2 cellular contexts compared by ENCODE assay signal in the genomic region with DNA sequence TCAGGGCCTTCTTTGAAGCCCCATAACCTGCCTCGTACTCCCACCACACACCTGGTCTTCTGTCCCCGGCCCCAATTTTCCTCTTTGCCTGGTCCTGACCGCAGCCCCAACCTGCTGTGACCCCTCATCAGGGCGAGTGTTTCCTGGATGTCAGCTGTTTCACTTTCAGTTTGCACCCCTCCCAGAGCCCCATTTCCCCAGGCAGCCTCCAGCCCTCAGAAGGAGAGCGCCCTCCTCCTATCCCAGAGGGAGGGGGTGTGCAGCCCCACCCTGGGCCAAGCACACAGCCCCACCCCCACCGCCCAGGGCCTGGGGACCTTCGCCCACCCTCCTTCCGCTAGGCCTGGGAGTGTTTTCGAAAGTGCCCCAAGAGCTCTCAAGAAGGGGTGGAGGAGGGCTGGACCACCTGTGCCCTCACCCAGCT.
TF ChIP-seq lines count a peak whose summit lies in the region.

No MANE protein-coding gene starts in this region.

TF ChIP-seq in IMR-90, 13 proteins besides CTCF, POLR2A, EP300 and RAD21:
- TF ChIP-seq RCOR1 (IDR thresholded peaks at IDR 0.05; ENCODE audit: insufficient replicate concordance, low read length) = no peak
- no peak for TF ChIP-seq MXI1 (IDR thresholded peaks at IDR 0.05; ENCODE audit: borderline replicate concordance, low read depth, low read length)
- no peak for TF ChIP-seq BHLHE40 (IDR thresholded peaks at IDR 0.05; ENCODE audit: low read depth, low read length)
- TF ChIP-seq NFE2L2 (IDR thresholded peaks at IDR 0.05; ENCODE audit: low read depth, low read length) = no peak

TF ChIP-seq in HepG2, 621 proteins besides CTCF, POLR2A, EP300 and RAD21:
- 0 out of 2 replicates have a peak, but pooled peaks have one; percentile 16 for TF ChIP-seq CBX5 (CRISPR knock-in tag; IDR thresholded peaks at IDR 0.05; ENCODE audit: borderline replicate concordance)
- no peak for TF ChIP-seq ZNF557 (CRISPR knock-in tag; IDR thresholded peaks at IDR 0.05)
- no peak for TF ChIP-seq CCAR2 (optimal IDR thresholded peaks at IDR 0.05; ENCODE audit: low read depth, low read length)
- no peak for TF ChIP-seq SIN3B (IDR thresholded peaks at IDR 0.05; ENCODE audit: low read length)
